9 cellular contexts compared by ENCODE assay signal in the genomic region with DNA sequence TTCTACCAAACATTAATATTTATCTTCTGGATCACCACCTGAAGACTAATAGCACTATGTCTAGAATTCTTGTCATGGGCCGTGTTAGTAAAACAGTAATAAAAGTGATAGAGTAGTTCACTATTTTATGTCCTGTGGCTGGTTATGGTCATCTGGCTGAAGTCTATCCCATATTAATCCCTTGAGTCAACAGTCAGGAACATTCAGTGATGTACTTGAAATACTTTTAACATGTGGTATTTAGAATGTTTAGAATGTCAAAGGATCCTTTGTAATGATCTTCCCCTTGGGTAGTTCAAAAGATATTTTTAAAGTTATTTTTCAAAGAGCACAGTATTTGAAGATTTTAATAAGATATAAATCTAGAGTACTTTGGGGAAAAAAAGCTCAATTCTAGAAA.
DNase-seq lines count a peak whose midpoint lies in the region; ATAC-seq, FAIRE-seq and TF ChIP-seq lines count a peak whose summit lies in the region.
"Had no signal": no experiment of that assay in that cellular context is flagged by ENCODE, and none has a peak within 500 bp of the region (broad histone marks: within the 10 kb centered on the region; RNA-seq: fewer than 3 reads in every experiment).

No MANE protein-coding gene starts in this region.

- peak; percentile 18 for FAIRE-seq in A549 (lab: Jason Lieb, UNC)

- peaks cover 83% of the 10 kb centered on the region for H3K4me1 ChIP-seq in A549

- H3K27ac ChIP-seq in A549, result peak overlapping the region; percentile 36 to 79; a peak in 4 of 6 replicates

- CTCF ChIA-PET in A549 (lab: Yijun Ruan, JAX), result no interaction called here

- TF ChIP-seq EP300 in A549 (IDR thresholded peaks at IDR 0.05), result peak; percentile 34 to 48; a peak in 3 of 5 replicates

- WGBS in A549 (ENCODE audit: missing lambda C conversion rate), result 4% methylated on average over 1 of the region's 1 CpG

- peaks cover 83% of the 10 kb centered on the region for H3K4me1 Mint-ChIP-seq in chondrocyte (ENCODE audit: low read depth)
- peaks cover 24% of the 10 kb centered on the region for H3K4me1 Mint-ChIP-seq in mesothelial cell of epicardium

- H3K4me2 ChIP-seq in A549, result peak overlapping the region; percentile 92

- TF ChIP-seq RAD21 in A549 (conservative IDR thresholded peaks at IDR 0.05 in 1 of 2, IDR thresholded peaks at IDR 0.05 in 1 of 2), result no peak

- H3K4me3 ChIP-seq in A549, result no peak overlapping the region

- H3K27me3 Mint-ChIP-seq in chondrocyte (ENCODE audit: low read depth) (no peaks in the 10 kb centered on the region), mesothelial cell of epicardium (ENCODE audit: low read depth) (no peaks in the 10 kb centered on the region)

- H3K9me3 Mint-ChIP-seq in chondrocyte (ENCODE audit: low read depth) (no peaks in the 10 kb centered on the region), mesothelial cell of epicardium (no peaks in the 10 kb centered on the region)

- H3K36me3 Mint-ChIP-seq in chondrocyte (ENCODE audit: low read depth) (peaks cover 1% of the 10 kb centered on the region), mesothelial cell of epicardium (no peaks in the 10 kb centered on the region)

- peak in 1 of 2 experiments; percentile 81 for DNase-seq in A549 (ENCODE audit: low read depth in 1 of 2, low spot score in 1 of 2)
- DNase-seq in HT1080 (ENCODE audit: low read depth), result peak; percentile 21
- DNase-seq in chondrocyte (ENCODE audit: low spot score), result no peak
- no peak for DNase-seq in mesothelial cell of epicardium (ENCODE audit: low spot score in 2 of 2, unreplicated experiment in 2 of 2)
- DNase-seq in NCI-H82 treated with DMSO at 0.1 percent for 48 hours (lab: John Stamatoyannopoulos, UW; ENCODE audit: unreplicated experiment), result no peak
- DNase-seq in inferior parietal cortex (ENCODE audit: extremely low spot score), result no peak
- DNase-seq in NCI-H1105 treated with DMSO at 0.1 percent for 48 hours (lab: John Stamatoyannopoulos, UW), result no peak
- DNase-seq: activated T-cell treated with anti-CD3 and anti-CD28 coated beads, Interleukin-2, amount 50 U/mL, for 1 hour had no signal

- H3K4me3 Mint-ChIP-seq in chondrocyte (ENCODE audit: unreplicated experiment) (no peak overlapping the region), mesothelial cell of epicardium (no peak overlapping the region)

- peak in 1 of 2 experiments; percentile 78; a peak in 3 of 6 replicates for ATAC-seq in A549
- ATAC-seq in HG02571 (IDR thresholded peaks at IDR 0.05; ENCODE audit: unreplicated experiment), result no peak

- no peak for TF ChIP-seq POLR2A in A549 (IDR thresholded peaks at IDR 0.05; ENCODE audit: low read length)

- TF ChIP-seq CTCF in A549 (IDR thresholded peaks at IDR 0.05) (no peak), chondrocyte (IDR thresholded peaks at IDR 0.05) (no peak), mesothelial cell of epicardium (IDR thresholded peaks at IDR 0.05; ENCODE audit: unreplicated experiment) (no peak)

- POLR2A ChIA-PET in A549 (lab: Yijun Ruan, JAX), result no interaction called here

- H3K9me3 ChIP-seq in A549, result no peaks in the 10 kb centered on the region

- H3K27ac Mint-ChIP-seq in chondrocyte (ENCODE audit: unreplicated experiment) (peak overlapping the region; percentile 85), mesothelial cell of epicardium (peak overlapping the region; percentile 56)

TF ChIP-seq in A549, 52 proteins besides CTCF, POLR2A, EP300 and RAD21 (continues in another document):
- TF ChIP-seq CHD4 (IDR thresholded peaks at IDR 0.05; ENCODE audit: borderline replicate concordance), result no peak
- no peak for TF ChIP-seq FOSL2 (IDR thresholded peaks at IDR 0.05)
- peak; percentile 71; the same call in 1 of the 2 replicates for TF ChIP-seq FOSL2 (CRISPR knock-in tag; IDR thresholded peaks at IDR 0.05)
- no peak for TF ChIP-seq FOXS1 (CRISPR knock-in tag; IDR thresholded peaks at IDR 0.05)
- TF ChIP-seq KDM5A (IDR thresholded peaks at IDR 0.05), result no peak
- TF ChIP-seq, protein P1, sequence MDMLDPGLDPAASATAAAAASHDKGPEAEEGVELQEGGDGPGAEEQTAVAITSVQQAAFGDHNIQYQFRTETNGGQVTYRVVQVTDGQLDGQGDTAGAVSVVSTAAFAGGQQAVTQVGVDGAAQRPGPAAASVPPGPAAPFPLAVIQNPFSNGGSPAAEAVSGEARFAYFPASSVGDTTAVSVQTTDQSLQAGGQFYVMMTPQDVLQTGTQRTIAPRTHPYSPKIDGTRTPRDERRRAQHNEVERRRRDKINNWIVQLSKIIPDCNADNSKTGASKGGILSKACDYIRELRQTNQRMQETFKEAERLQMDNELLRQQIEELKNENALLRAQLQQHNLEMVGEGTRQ (IDR thresholded peaks at IDR 0.05), result no peak
- TF ChIP-seq, protein P2, sequence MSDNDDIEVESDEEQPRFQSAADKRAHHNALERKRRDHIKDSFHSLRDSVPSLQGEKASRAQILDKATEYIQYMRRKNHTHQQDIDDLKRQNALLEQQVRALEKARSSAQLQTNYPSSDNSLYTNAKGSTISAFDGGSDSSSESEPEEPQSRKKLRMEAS (IDR thresholded peaks at IDR 0.05), result no peak
- no peak for TF ChIP-seq RCOR1 (IDR thresholded peaks at IDR 0.05; ENCODE audit: low read depth, low read length)
- 0 out of 2 replicates have a peak, but pooled peaks have one; percentile 38 for TF ChIP-seq HOXB5 (CRISPR knock-in tag; IDR thresholded peaks at IDR 0.05)
- TF ChIP-seq, protein P3, sequence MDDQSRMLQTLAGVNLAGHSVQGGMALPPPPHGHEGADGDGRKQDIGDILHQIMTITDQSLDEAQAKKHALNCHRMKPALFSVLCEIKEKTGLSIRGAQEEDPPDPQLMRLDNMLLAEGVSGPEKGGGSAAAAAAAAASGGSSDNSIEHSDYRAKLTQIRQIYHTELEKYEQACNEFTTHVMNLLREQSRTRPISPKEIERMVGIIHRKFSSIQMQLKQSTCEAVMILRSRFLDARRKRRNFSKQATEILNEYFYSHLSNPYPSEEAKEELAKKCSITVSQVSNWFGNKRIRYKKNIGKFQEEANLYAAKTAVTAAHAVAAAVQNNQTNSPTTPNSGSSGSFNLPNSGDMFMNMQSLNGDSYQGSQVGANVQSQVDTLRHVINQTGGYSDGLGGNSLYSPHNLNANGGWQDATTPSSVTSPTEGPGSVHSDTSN (IDR thresholded peaks at IDR 0.05), result no peak
- no peak for TF ChIP-seq FOSB (CRISPR knock-in tag; IDR thresholded peaks at IDR 0.05)
- peak; percentile 87 for TF ChIP-seq GATA3 (IDR thresholded peaks at IDR 0.05; ENCODE audit: borderline replicate concordance)
- no peak for TF ChIP-seq MAFK (IDR thresholded peaks at IDR 0.05; ENCODE audit: partially characterized antibody)
- no peak for TF ChIP-seq PHF8 (IDR thresholded peaks at IDR 0.05; ENCODE audit: borderline replicate concordance, low read depth)
- TF ChIP-seq, protein P4, sequence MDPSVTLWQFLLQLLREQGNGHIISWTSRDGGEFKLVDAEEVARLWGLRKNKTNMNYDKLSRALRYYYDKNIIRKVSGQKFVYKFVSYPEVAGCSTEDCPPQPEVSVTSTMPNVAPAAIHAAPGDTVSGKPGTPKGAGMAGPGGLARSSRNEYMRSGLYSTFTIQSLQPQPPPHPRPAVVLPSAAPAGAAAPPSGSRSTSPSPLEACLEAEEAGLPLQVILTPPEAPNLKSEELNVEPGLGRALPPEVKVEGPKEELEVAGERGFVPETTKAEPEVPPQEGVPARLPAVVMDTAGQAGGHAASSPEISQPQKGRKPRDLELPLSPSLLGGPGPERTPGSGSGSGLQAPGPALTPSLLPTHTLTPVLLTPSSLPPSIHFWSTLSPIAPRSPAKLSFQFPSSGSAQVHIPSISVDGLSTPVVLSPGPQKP (IDR thresholded peaks at IDR 0.05; ENCODE audit: low read depth, low read length), result no peak
- TF ChIP-seq REST (IDR thresholded peaks at IDR 0.05), result no peak
- no peak for TF ChIP-seq SMC3 (IDR thresholded peaks at IDR 0.05)
- no peak for TF ChIP-seq HOXB13 (CRISPR knock-in tag; IDR thresholded peaks at IDR 0.05; ENCODE audit: low read depth)
- peak in 1 of 2 experiments; percentile 17; a peak in 1 of 4 replicates for TF ChIP-seq CEBPB (IDR thresholded peaks at IDR 0.05)
- no peak for TF ChIP-seq HDAC2 (IDR thresholded peaks at IDR 0.05)
- no peak for TF ChIP-seq SREBF2 (IDR thresholded peaks at IDR 0.05)
- TF ChIP-seq RNF2 (IDR thresholded peaks at IDR 0.05; ENCODE audit: borderline replicate concordance, low read depth), result no peak
- TF ChIP-seq ZC3H11A (IDR thresholded peaks at IDR 0.05), result no peak
- TF ChIP-seq, protein P5, sequence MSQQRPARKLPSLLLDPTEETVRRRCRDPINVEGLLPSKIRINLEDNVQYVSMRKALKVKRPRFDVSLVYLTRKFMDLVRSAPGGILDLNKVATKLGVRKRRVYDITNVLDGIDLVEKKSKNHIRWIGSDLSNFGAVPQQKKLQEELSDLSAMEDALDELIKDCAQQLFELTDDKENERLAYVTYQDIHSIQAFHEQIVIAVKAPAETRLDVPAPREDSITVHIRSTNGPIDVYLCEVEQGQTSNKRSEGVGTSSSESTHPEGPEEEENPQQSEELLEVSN (IDR thresholded peaks at IDR 0.05; ENCODE audit: borderline replicate concordance, low read depth), result no peak
- TF ChIP-seq TP53 (CRISPR knock-in tag; IDR thresholded peaks at IDR 0.05), result no peak
